In genomic region chr22:17523925-17524324, GRCh38 we compare ENCODE assay signal across 20 cellular contexts. TPM values are rescaled to one million over a fixed set of nuclear protein-coding genes. Genes with fewer than 3 reads are reported as not detected.
DNase-seq lines count a peak whose midpoint lies in the region; ATAC-seq, FAIRE-seq and TF ChIP-seq lines count a peak whose summit lies in the region.
"Had no signal": no experiment of that assay in that cellular context is flagged by ENCODE, and none has a peak within 500 bp of the region (broad histone marks: within the 10 kb centered on the region; RNA-seq: fewer than 3 reads in every experiment).

No MANE protein-coding gene starts in this region.

- H3K36me3 ChIP-seq in right lobe of liver (peaks cover 0 to 15% (median 0%) of the 10 kb centered on the region in 4 donors), HepG2 (replicated peaks in 1 of 2; ENCODE audit: control insufficient read depth in 1 of 2, insufficient read depth in 2 of 2, low read length in 2 of 2) (no peaks in the 10 kb centered on the region), K562 (ENCODE audit: control insufficient read depth, insufficient read depth, low read length) (no peaks in the 10 kb centered on the region), osteoblast (ENCODE audit: insufficient read depth, low read length) (no peaks in the 10 kb centered on the region)

- no peaks in the 10 kb centered on the region for H3K9me1 ChIP-seq in K562 (ENCODE audit: control insufficient read depth, insufficient read depth, low read length)

- POLR2A ChIA-PET in HepG2 (lab: Yijun Ruan, JAX), result no interaction called here
- POLR2A ChIA-PET in K562 (lab: Yijun Ruan, JAX), result interaction anchor here (0.7 to 1.2 kb wide), 2 partner anchors 32 to 58 kb away, joined by 3 read pairs; no protein-coding TSS in a partner anchor

- H3K4me3 ChIP-seq in right lobe of liver, result no peak overlapping the region
- no peak overlapping the region for H3K4me3 ChIP-seq in HepG2 (replicated peaks in 1 of 3; ENCODE audit: insufficient read depth in 1 of 3, low read depth in 2 of 3, low read length in 3 of 3)
- no peak overlapping the region for H3K4me3 ChIP-seq in K562
- no peak overlapping the region for H3K4me3 ChIP-seq in osteoblast (ENCODE audit: insufficient read depth, low read length)
- H3K4me3 ChIP-seq: GM23248, HAP-1 had no signal

- H3K36me3 Mint-ChIP-seq in endothelial cell (ENCODE audit: low read depth, unreplicated experiment) (peaks cover 28% of the 10 kb centered on the region), nephron progenitor cell (ENCODE audit: low read depth) (peaks cover 87% of the 10 kb centered on the region)
- H3K36me3 Mint-ChIP-seq: CD4-positive, alpha-beta memory T cell had no signal

- no peaks in the 10 kb centered on the region for H3K9me3 ChIP-seq in right lobe of liver
- H3K9me3 ChIP-seq in HepG2 (ENCODE audit: low read length), result no peaks in the 10 kb centered on the region
- H3K9me3 ChIP-seq in K562 (replicated peaks; ENCODE audit: control insufficient read depth, insufficient read depth, low read depth, low read length), result no peaks in the 10 kb centered on the region
- no peaks in the 10 kb centered on the region for H3K9me3 ChIP-seq in osteoblast (ENCODE audit: low read depth, low read length)
- H3K9me3 ChIP-seq: HAP-1 had no signal

- CTCF ChIA-PET in HepG2 (lab: Yijun Ruan, JAX; ENCODE audit: low intra/inter-chr PET ratio, low total read pairs), result no interaction called here
- CTCF ChIA-PET in K562 (lab: Yijun Ruan, JAX; ENCODE audit: low intra/inter-chr PET ratio), result no interaction called here

- in situ Hi-C loops in HepG2 (cut with HindIII; ENCODE audit: extremely low pct_ligation_motif_present, low pct_unique_long_range_greater_than_20kb), result no loop called here
- in situ Hi-C loops in K562 (cut with MboI), result no loop called here

- TF ChIP-seq POLR2A in right lobe of liver (IDR thresholded peaks at IDR 0.05), result no peak
- TF ChIP-seq POLR2A in HepG2 (IDR thresholded peaks at IDR 0.05; ENCODE audit: insufficient read depth in 1 of 2, low read depth in 2 of 2, low read length in 2 of 2), result no peak
- no peak for TF ChIP-seq POLR2A in K562 (conservative IDR thresholded peaks at IDR 0.05)

- no peaks in the 10 kb centered on the region for H3K79me2 ChIP-seq in HepG2 (ENCODE audit: insufficient read depth, low read length)
- H3K79me2 ChIP-seq in K562 (ENCODE audit: control insufficient read depth, insufficient read depth, low read length), result no peaks in the 10 kb centered on the region
- H3K79me2 ChIP-seq in osteoblast (ENCODE audit: insufficient read depth, low read length), result no peaks in the 10 kb centered on the region

- no peak for DNase-seq in right lobe of liver
- DNase-seq in HepG2 (ENCODE audit: low spot score), result no peak
- no peak for DNase-seq in K562 (ENCODE audit: extremely low read depth in 1 of 4, low spot score in 3 of 4)
- DNase-seq in endothelial cell (ENCODE audit: low spot score), result no peak
- no peak for DNase-seq in nephron progenitor cell
- DNase-seq in osteoblast (ENCODE audit: insufficient read length, low spot score, missing footprints), result no peak
- no peak for DNase-seq in HPDE6-E6E7 (ENCODE audit: extremely low spot score)
- no peak for DNase-seq in NAMALWA (ENCODE audit: low spot score)
- DNase-seq: C1 segment of cervical spinal cord; Calu3; CD4-positive, alpha-beta memory T cell; COR-L47; DMS53; DMS79 treated with DMSO at 0.1 percent for 48 hours; GF-D8; GM23248; HFFc6 had no signal

- ATAC-seq in right lobe of liver, result peak; percentile 14 to 57 (median 32)
- ATAC-seq in HepG2, result no peak
- peak; percentile 26; the same call in 2 of the 3 replicates for ATAC-seq in K562

- H3K27me3 ChIP-seq in right lobe of liver (no peaks in the 10 kb centered on the region), HepG2 (ENCODE audit: control insufficient read depth in 1 of 2, insufficient read depth in 2 of 2, low read length in 2 of 2) (peaks cover 0 to 21% of the 10 kb centered on the region in 2 experiments; a peak in 2 of 5 replicates), K562 (ENCODE audit: control insufficient read depth in 2 of 2, insufficient read depth in 2 of 2, low read length in 2 of 2) (peaks cover 16 to 24% of the 10 kb centered on the region in 2 experiments), osteoblast (ENCODE audit: insufficient read depth, low read length) (no peaks in the 10 kb centered on the region)

- no peak overlapping the region for H3K27ac ChIP-seq in right lobe of liver
- H3K27ac ChIP-seq in HepG2 (ENCODE audit: extremely low read length, insufficient read depth, low read length), result no peak overlapping the region
- no peak overlapping the region for H3K27ac ChIP-seq in K562 (ENCODE audit: extremely low read depth, low read depth, low read length)
- no peak overlapping the region for H3K27ac ChIP-seq in osteoblast (ENCODE audit: low read depth, low read length)
- H3K27ac ChIP-seq: GM23248 had no signal

- TF ChIP-seq CTCF in right lobe of liver (IDR thresholded peaks at IDR 0.05), result no peak
- no peak for TF ChIP-seq CTCF in HepG2 (CRISPR knock-in tag; IDR thresholded peaks at IDR 0.05)
- TF ChIP-seq CTCF in K562 (IDR thresholded peaks at IDR 0.05 in 2 of 3, conservative IDR thresholded peaks at IDR 0.05 in 1 of 3; ENCODE audit: insufficient read depth in 2 of 3, low read depth in 1 of 3, low read length in 3 of 3), result no peak
- TF ChIP-seq CTCF in endothelial cell (IDR thresholded peaks at IDR 0.05; ENCODE audit: unreplicated experiment), result no peak
- TF ChIP-seq CTCF in nephron progenitor cell (IDR thresholded peaks at IDR 0.05), result no peak
- no peak for TF ChIP-seq CTCF in osteoblast (IDR thresholded peaks at IDR 0.05; ENCODE audit: extremely low read depth, low read depth, low read length)

- no peak for FAIRE-seq in HepG2 (lab: Jason Lieb, UNC)
- FAIRE-seq in K562 (lab: Jason Lieb, UNC), result no peak
- FAIRE-seq: GM12891, GM18507 had no signal

- H3K9ac ChIP-seq in HepG2 (ENCODE audit: insufficient read depth, low read depth, low read length) (no peak overlapping the region), K562 (ENCODE audit: insufficient read depth in 1 of 2, low read depth in 2 of 2, low read length in 2 of 2) (no peak overlapping the region)
- H3K9ac ChIP-seq: GM23248 had no signal

- no peaks in the 10 kb centered on the region for H3K9me3 Mint-ChIP-seq in endothelial cell (ENCODE audit: unreplicated experiment)
- H3K9me3 Mint-ChIP-seq in nephron progenitor cell, result peaks cover 5% of the 10 kb centered on the region
- H3K9me3 Mint-ChIP-seq: HFFc6 had no signal

- no peaks in the 10 kb centered on the region for H4K20me1 ChIP-seq in HepG2 (ENCODE audit: insufficient read depth, low read length)
- no peaks in the 10 kb centered on the region for H4K20me1 ChIP-seq in K562 (replicated peaks; ENCODE audit: control insufficient read depth, insufficient read depth, low read length)
- no peaks in the 10 kb centered on the region for H4K20me1 ChIP-seq in osteoblast (ENCODE audit: insufficient read depth, low read length)

- TF ChIP-seq EP300 in HepG2 (IDR thresholded peaks at IDR 0.05; ENCODE audit: low read depth in 2 of 2, low read length in 2 of 2), result no peak
- TF ChIP-seq EP300 in HepG2 (CRISPR knock-in tag; IDR thresholded peaks at IDR 0.05; ENCODE audit: borderline replicate concordance), result no peak
- TF ChIP-seq EP300 in K562 (IDR thresholded peaks at IDR 0.05; ENCODE audit: low read length), result no peak

- H3K4me3 Mint-ChIP-seq in endothelial cell (ENCODE audit: unreplicated experiment) (peak overlapping the region; percentile 44), nephron progenitor cell (no peak overlapping the region)
- H3K4me3 Mint-ChIP-seq: CD4-positive, alpha-beta memory T cell; HFFc6 had no signal

- H2AFZ ChIP-seq in HepG2 (ENCODE audit: low read length) (no peak overlapping the region), K562 (ENCODE audit: low read depth, low read length) (0 out of 2 replicates have a peak overlapping the region, but pooled peaks have one; percentile 1), osteoblast (ENCODE audit: low read length) (no peak overlapping the region)
- H2AFZ ChIP-seq: GM23248 had no signal

- H3K27ac Mint-ChIP-seq in endothelial cell (ENCODE audit: unreplicated experiment), result peak overlapping the region; percentile 5
- peak overlapping the region; percentile 52 for H3K27ac Mint-ChIP-seq in nephron progenitor cell
- H3K27ac Mint-ChIP-seq: CD4-positive, alpha-beta memory T cell; HFFc6 had no signal

- no peak overlapping the region for H3K4me2 ChIP-seq in HepG2 (ENCODE audit: low read depth, low read length)
- no peak overlapping the region for H3K4me2 ChIP-seq in K562 (ENCODE audit: insufficient read depth, low read length)
- no peak overlapping the region for H3K4me2 ChIP-seq in osteoblast (ENCODE audit: insufficient read depth, low read length)

- H3K4me1 Mint-ChIP-seq in endothelial cell (ENCODE audit: unreplicated experiment) (peaks cover 8% of the 10 kb centered on the region), nephron progenitor cell (no peaks in the 10 kb centered on the region)

- BruUV-seq in HepG2 (replicated peaks; lab: Mats Ljungman, UMichigan) (no TSS peak), K562 (replicated peaks; lab: Mats Ljungman, UMichigan) (no TSS peak)

- H3K4me1 ChIP-seq in right lobe of liver (no peaks in the 10 kb centered on the region), HepG2 (ENCODE audit: insufficient read depth, low read length) (peaks cover 5% of the 10 kb centered on the region; the same call in 1 of the 2 replicates), K562 (replicated peaks in 1 of 2; ENCODE audit: control insufficient read depth in 2 of 2, insufficient read depth in 2 of 2, low read length in 2 of 2) (peaks cover 2% of the 10 kb centered on the region in 2 experiments; a peak in 3 of 5 replicates), osteoblast (ENCODE audit: insufficient read depth, low read length) (no peaks in the 10 kb centered on the region)
- H3K4me1 ChIP-seq: HAP-1 had no signal

- intact Hi-C loops in right lobe of liver (cut with DNase I) (no loop called here), HepG2 (cut with micrococcal nuclease; ENCODE audit: unreplicated experiment) (no loop called here), K562 (cut with micrococcal nuclease) (no loop called here)

- peaks cover 6% of the 10 kb centered on the region for H3K27me3 Mint-ChIP-seq in endothelial cell (ENCODE audit: unreplicated experiment)
- H3K27me3 Mint-ChIP-seq in nephron progenitor cell (ENCODE audit: low read depth, poor library complexity), result peaks cover 2% of the 10 kb centered on the region

- WGBS in right lobe of liver (ENCODE audit: insufficient coverage, low coverage, low lambda C conversion rate, missing lambda C conversion rate), result 59% methylated on average over 10 of the region's 10 CpGs
- WGBS in HepG2 (ENCODE audit: low lambda C conversion rate), result 30% methylated on average over 10 of the region's 10 CpGs
- 12% methylated on average over 10 of the region's 10 CpGs for WGBS in K562 (ENCODE audit: insufficient coverage, low coverage, missing lambda C conversion rate)

- no peak for TF ChIP-seq RAD21 in HepG2 (CRISPR knock-in tag; IDR thresholded peaks at IDR 0.05)
- TF ChIP-seq RAD21 in K562 (CRISPR knock-in tag; conservative IDR thresholded peaks at IDR 0.05 in 1 of 2, IDR thresholded peaks at IDR 0.05 in 1 of 2), result no peak

RNA-seq across cellular contexts. Expression of gene SLC25A18, which starts 39.4 kb away (rescaled TPM):
- total RNA-seq in right lobe of liver (100 to 1,000 TPM in 1 of 6 experiments, 10 to 100 TPM in 5; 35.1 to 105 (median 45.6) TPM), HepG2 (2016; rRNA removed; fragmentation: Illumina TruSeq; extraction: Trizol) (0.75 and 0.86 TPM in 2 replicates), K562 (2014; rRNA removed) (not detected in 2 replicates), K562 (2014; rRNA removed; fragmentation: Illumina TruSeq; extraction: Trizol) (not detected in 2 replicates), K562 (2015; rRNA removed; fragmentation: Illumina TruSeq; extraction: Trizol) (not detected in 2 replicates), K562 (2021) (not detected in 2 replicates), endothelial cell (ENCODE audit: unreplicated experiment) (2.2 TPM), osteoblast (not detected in 2 replicates)
- 0.79 and 0.81 TPM in 2 replicates for total RNA-seq in HepG2 (2016; cell fraction: cytosol; rRNA removed; fragmentation: Illumina TruSeq; extraction: Trizol; ENCODE audit: low read depth)
- 0.52 and 0.64 TPM in 2 replicates for total RNA-seq in HepG2 (2016; cell fraction: insoluble cytoplasmic fraction; rRNA removed; fragmentation: Illumina TruSeq; extraction: Trizol)
- total RNA-seq in HepG2 (2016; cell fraction: membrane; rRNA removed; fragmentation: Illumina TruSeq; extraction: Trizol), result 1.1 TPM in 2 replicates
- 0.34 and 0.53 TPM in 2 replicates for total RNA-seq in HepG2 (2016; cell fraction: nucleus; rRNA removed; fragmentation: Illumina TruSeq; extraction: Trizol)
- polyA plus RNA-seq in HepG2 (2011; rRNA removed) (0.28 and 0.57 TPM in 2 replicates), K562 (2011; rRNA removed) (not detected in 2 replicates), K562 (2014; fragmentation: Illumina TruSeq; extraction: Trizol) (not detected in 2 replicates), K562 (2014; fragmentation: Nextera tagmentation; extraction: Ambion mirVana) (under 1 TPM in 1 of 2 experiments, not detected in 1; 0.04 TPM), K562 (2014; rRNA removed) (not detected in 2 replicates)
- polyA plus RNA-seq in HepG2 (2011; cell fraction: cytosol; rRNA removed), result 0.32 and 0.40 TPM in 2 replicates
- 0.59 and 0.73 TPM in 2 replicates for polyA plus RNA-seq in HepG2 (2011; cell fraction: nucleus; rRNA removed)
- 0.36 and 0.82 TPM in 2 replicates for polyA plus RNA-seq in HepG2 (2012)
- polyA plus RNA-seq in HepG2 (2016; cell fraction: cytosol; fragmentation: Illumina TruSeq; extraction: Trizol; ENCODE audit: low read depth), result 1.3 TPM in 2 replicates
- polyA plus RNA-seq in HepG2 (2016; cell fraction: insoluble cytoplasmic fraction; fragmentation: Illumina TruSeq; extraction: Trizol; ENCODE audit: low read depth), result 0.61 and 0.70 TPM in 2 replicates
- 1.2 and 1.7 TPM in 2 replicates for polyA plus RNA-seq in HepG2 (2016; cell fraction: membrane; fragmentation: Illumina TruSeq; extraction: Trizol; ENCODE audit: low read depth)
- 0.71 and 1.6 TPM in 2 replicates for polyA plus RNA-seq in HepG2 (2016; cell fraction: nucleus; fragmentation: Illumina TruSeq; extraction: Trizol; ENCODE audit: insufficient read depth, low read depth)
- polyA minus RNA-seq in HepG2 (2011; rRNA and poly(A)+ RNA removed; ENCODE audit: low replicate concordance), result 0.05 and 0.36 TPM in 2 replicates
- polyA minus RNA-seq in HepG2 (2011; cell fraction: cytosol; rRNA and poly(A)+ RNA removed), result 0.30 TPM in 1 of 2 replicates, not detected in the other
- polyA minus RNA-seq in HepG2 (2011; cell fraction: nucleus; rRNA and poly(A)+ RNA removed), result 0.12 and 0.39 TPM in 2 replicates
- total RNA-seq in K562 (2011; cell fraction: chromatin; rRNA removed; ENCODE audit: low replicate concordance), result not detected in 2 replicates
- total RNA-seq in K562 (2011; cell fraction: nucleolus; rRNA removed), result not detected in 2 replicates
- not detected in 2 replicates for total RNA-seq in K562 (2011; cell fraction: nucleoplasm; rRNA removed)
- polyA plus RNA-seq in K562 (2011; cell fraction: cytosol; rRNA removed), result 0.04 TPM in 1 of 2 replicates, not detected in the other
- polyA plus RNA-seq in K562 (2011; cell fraction: nucleus; rRNA removed), result not detected in 2 replicates
- 0.12 TPM in 2 replicates for polyA plus RNA-seq in K562 (2012)
- polyA minus RNA-seq in K562 (2011; rRNA and poly(A)+ RNA removed), result not detected in 2 replicates
- polyA minus RNA-seq in K562 (2011; cell fraction: cytosol; rRNA and poly(A)+ RNA removed), result not detected in 2 replicates
- not detected in 2 replicates for polyA minus RNA-seq in K562 (2011; cell fraction: nucleus; rRNA and poly(A)+ RNA removed)
- total RNA-seq: CD4-positive, alpha-beta memory T cell; GM23248; HFFc6 had no signal
- polyA plus RNA-seq: GM23248 had no signal

Comparison
In these comparisons a context has a peak if more than half of its experiments do, and no peak if none do; other contexts are left out.
1. RNA of gene SLC25A18, which starts 39.4 kb away (total RNA-seq): 35.1 to 105 TPM in right lobe of liver; 2.2 TPM in endothelial cell (single experiment), 0.34 to 1.1 TPM in HepG2, not detected in K562 and not detected in osteoblast; every median in the first group is over 10 times any median in the second.